ENCODE assay signal across 9 cellular contexts in genomic region chr15:81752149-81752942, GRCh38.
DNase-seq lines count a peak whose midpoint lies in the region.
"Had no signal": no experiment of that assay in that cellular context is flagged by ENCODE, and none has a peak within 500 bp of the region (broad histone marks: within the 10 kb centered on the region; RNA-seq: fewer than 3 reads in every experiment).

No MANE protein-coding gene starts in this region.

- H3K27ac ChIP-seq in BLaER1 treated with 17β-estradiol and CSF1 and Interleukin-3, amounts not matched to agents 10 nM and 100 nM, result no peak overlapping the region; a peak in 1 of 22 replicates
- H3K27ac ChIP-seq: C4-2B had no signal

- peaks cover 25 to 42% (median 35%) of the 10 kb centered on the region in 10 experiments for H3K4me1 ChIP-seq in BLaER1 treated with 17β-estradiol and CSF1 and Interleukin-3, amounts not matched to agents 10 nM and 100 nM

- peak overlapping the region in 10 of 11 experiments; percentile 12 to 53 (median 40); a peak in 20 of 22 replicates for H3K4me2 ChIP-seq in BLaER1 treated with 17β-estradiol and CSF1 and Interleukin-3, amounts not matched to agents 10 nM and 100 nM

- H3K36me3 ChIP-seq in BLaER1 treated with 17β-estradiol and CSF1 and Interleukin-3, amounts not matched to agents 10 nM and 100 nM, result no peaks in the 10 kb centered on the region

- no peaks in the 10 kb centered on the region; a peak in 1 of 22 replicates for H3K9me3 ChIP-seq in BLaER1 treated with 17β-estradiol and CSF1 and Interleukin-3, amounts not matched to agents 10 nM and 100 nM (replicated peaks in 1 of 11)

- no peak overlapping the region for H3K9ac ChIP-seq in BLaER1 treated with 17β-estradiol and CSF1 and Interleukin-3, amounts not matched to agents 10 nM and 100 nM

- no peak overlapping the region for H3K4me3 ChIP-seq in BLaER1 treated with 17β-estradiol and CSF1 and Interleukin-3, amounts not matched to agents 10 nM and 100 nM

- DNase-seq in NCI-H2081 (lab: John Stamatoyannopoulos, UW) (peak; percentile 80 to 93), astrocyte of the hippocampus (ENCODE audit: low read depth, low spot score) (peak; percentile 15), kidney tubule cell (ENCODE audit: low spot score) (peak; percentile 32), kidney glomerular epithelial cell (lab: John Stamatoyannopoulos, UW) (no peak), NOMO-1 treated with DMSO at 0.1 percent for 48 hours (lab: John Stamatoyannopoulos, UW; ENCODE audit: unreplicated experiment) (no peak), DMS114 treated with DMSO at 0.1 percent for 48 hours (lab: John Stamatoyannopoulos, UW; ENCODE audit: unreplicated experiment) (no peak)
- no peak for DNase-seq in activated CD4-positive, alpha-beta T cell treated with anti-CD3 and anti-CD28 coated beads, Interleukin-2, amount 50 U/mL, for 48 hours

- no peaks in the 10 kb centered on the region for H3K27me3 ChIP-seq in BLaER1 treated with 17β-estradiol and CSF1 and Interleukin-3, amounts not matched to agents 10 nM and 100 nM

- no peaks in the 10 kb centered on the region for H4K20me1 ChIP-seq in BLaER1 treated with 17β-estradiol and CSF1 and Interleukin-3, amounts not matched to agents 10 nM and 100 nM

Comparison
In these comparisons a context has a peak if more than half of its experiments do, and no peak if none do; other contexts are left out.
1. DNase-seq: peak in NCI-H2081 (2 of 2), astrocyte of the hippocampus (single experiment) and kidney tubule cell (single experiment); none in activated CD4-positive, alpha-beta T cell treated with anti-CD3 and anti-CD28 coated beads, Interleukin-2, amount 50 U/mL, for 48 hours (0 of 2), kidney glomerular epithelial cell (single experiment), NOMO-1 treated with DMSO at 0.1 percent for 48 hours (single experiment) and DMS114 treated with DMSO at 0.1 percent for 48 hours (single experiment).